In genomic region chr18:78623142-78623541, GRCh38 we compare ENCODE assay signal across 16 cellular contexts.
A peak's percentile ranks its signal among the peaks of the same experiment; 100 is the strongest.
DNase-seq lines count a peak whose midpoint lies in the region; ATAC-seq and TF ChIP-seq lines count a peak whose summit lies in the region.
"Had no signal": no experiment of that assay in that cellular context is flagged by ENCODE, and none has a peak within 500 bp of the region (broad histone marks: within the 10 kb centered on the region; RNA-seq: fewer than 3 reads in every experiment).

No MANE protein-coding gene starts in this region.

- H3K27me3 ChIP-seq in BLaER1 (no peaks in the 10 kb centered on the region), lung (ENCODE audit: control insufficient read depth, insufficient read depth) (no peaks in the 10 kb centered on the region), endodermal cell (ENCODE audit: control insufficient read depth, insufficient read depth, low read length, poor library complexity, severe bottlenecking) (no peaks in the 10 kb centered on the region)

- peaks cover 14% of the 10 kb centered on the region for H3K27me3 Mint-ChIP-seq in stimulated activated memory B cell treated with anti-CD40 and anti-IgM and Interleukin-4, amounts not matched to agents 10 μg/mL and 1 μg/mL and 100 μg/mL, for 72 hours
- H3K27me3 Mint-ChIP-seq in endodermal cell (ENCODE audit: insufficient read depth): peaks cover 4% of the 10 kb centered on the region

- no peak overlapping the region for H3K4me3 ChIP-seq in BLaER1
- no peak overlapping the region for H3K4me3 ChIP-seq in lung
- no peak overlapping the region for H3K4me3 ChIP-seq in endodermal cell (ENCODE audit: low read length)
- H3K4me3 ChIP-seq: GM12878, GM23338 had no signal

- no peaks in the 10 kb centered on the region for H4K20me1 ChIP-seq in BLaER1

- TF ChIP-seq CTCF in lung (IDR thresholded peaks at IDR 0.05; ENCODE audit: control extremely low read depth, extremely low read depth) (no peak), endodermal cell (conservative IDR thresholded peaks at IDR 0.05) (no peak)

- no peak for ATAC-seq in lung (ENCODE audit: insufficient read depth, low FRiP score)
- ATAC-seq in stimulated activated memory B cell treated with anti-CD40 and anti-IgM and Interleukin-4, amounts not matched to agents 10 μg/mL and 1 μg/mL and 100 μg/mL, for 72 hours: peak; percentile 50
- ATAC-seq: GM12878, GM23338 had no signal

- H3K9me3 ChIP-seq in BLaER1 (no peaks in the 10 kb centered on the region), lung (ENCODE audit: control insufficient read depth in 2 of 2, insufficient read depth in 1 of 2, low read length in 1 of 2) (peaks cover 0 to 8% of the 10 kb centered on the region in 2 donors), endodermal cell (ENCODE audit: control insufficient read depth, low read length) (no peaks in the 10 kb centered on the region)

- no peak overlapping the region for H3K4me3 Mint-ChIP-seq in stimulated activated memory B cell treated with anti-CD40 and anti-IgM and Interleukin-4, amounts not matched to agents 10 μg/mL and 1 μg/mL and 100 μg/mL, for 72 hours
- no peak overlapping the region for H3K4me3 Mint-ChIP-seq in endodermal cell
- H3K4me3 Mint-ChIP-seq: CD4-positive, alpha-beta T cell; GM23338 had no signal

- H3K27ac Mint-ChIP-seq in stimulated activated memory B cell treated with anti-CD40 and anti-IgM and Interleukin-4, amounts not matched to agents 10 μg/mL and 1 μg/mL and 100 μg/mL, for 72 hours: no peak overlapping the region
- H3K27ac Mint-ChIP-seq in endodermal cell: no peak overlapping the region
- H3K27ac Mint-ChIP-seq: CD4-positive, alpha-beta T cell; GM23338 had no signal

- H3K4me2 ChIP-seq in BLaER1: peak overlapping the region; percentile 91
- H3K4me2 ChIP-seq: GM23338 had no signal

- H3K36me3 ChIP-seq in BLaER1 (no peaks in the 10 kb centered on the region), lung (ENCODE audit: control insufficient read depth in 2 of 2, insufficient read depth in 2 of 2, low read length in 2 of 2) (no peaks in the 10 kb centered on the region), endodermal cell (ENCODE audit: control insufficient read depth, insufficient read depth, low read length) (no peaks in the 10 kb centered on the region)

- no peaks in the 10 kb centered on the region for H3K36me3 Mint-ChIP-seq in stimulated activated memory B cell treated with anti-CD40 and anti-IgM and Interleukin-4, amounts not matched to agents 10 μg/mL and 1 μg/mL and 100 μg/mL, for 72 hours
- no peaks in the 10 kb centered on the region for H3K36me3 Mint-ChIP-seq in endodermal cell (ENCODE audit: low read depth)

- H3K27ac ChIP-seq in BLaER1: no peak overlapping the region
- no peak overlapping the region for H3K27ac ChIP-seq in lung (ENCODE audit: low read depth in 1 of 2, low read length in 1 of 2)
- no peak overlapping the region for H3K27ac ChIP-seq in endodermal cell (ENCODE audit: low read depth, low read length)

- 59 to 76% methylated on average over 5 of the region's 5 CpGs for WGBS in lung, 2 donors
- 91 to 94% methylated on average over 5 of the region's 5 CpGs for WGBS in endodermal cell (ENCODE audit: insufficient coverage in 1 of 2, insufficient read length in 1 of 2), 2 experiments

- H3K9ac ChIP-seq in BLaER1 (no peak overlapping the region), endodermal cell (ENCODE audit: extremely low read depth, low read length, poor library complexity, severe bottlenecking) (no peak overlapping the region)

- DNase-seq in RPMI8226: peak; percentile 79
- peak; percentile 77 for DNase-seq in lung (ENCODE audit: low spot score)
- no peak for DNase-seq in pons (ENCODE audit: low spot score)
- DNase-seq in NCI-H526 (lab: John Stamatoyannopoulos, UW): no peak
- no peak for DNase-seq in endodermal cell
- DNase-seq: 8988T; AML-193; C1 segment of cervical spinal cord; Calu3; CD4-positive, alpha-beta T cell; DMS79; H7 had no signal

- H3K4me1 ChIP-seq in BLaER1 (peaks cover 67% of the 10 kb centered on the region), lung (ENCODE audit: control insufficient read depth in 2 of 2, insufficient read depth in 2 of 2, low read length in 2 of 2) (no peaks in the 10 kb centered on the region), endodermal cell (ENCODE audit: control insufficient read depth, insufficient read depth, low read length) (no peaks in the 10 kb centered on the region)

- H3K4me1 Mint-ChIP-seq in stimulated activated memory B cell treated with anti-CD40 and anti-IgM and Interleukin-4, amounts not matched to agents 10 μg/mL and 1 μg/mL and 100 μg/mL, for 72 hours: peaks cover 19% of the 10 kb centered on the region
- peaks cover 10% of the 10 kb centered on the region for H3K4me1 Mint-ChIP-seq in endodermal cell
- H3K4me1 Mint-ChIP-seq: GM23338 had no signal

- no peaks in the 10 kb centered on the region for H3K9me3 Mint-ChIP-seq in stimulated activated memory B cell treated with anti-CD40 and anti-IgM and Interleukin-4, amounts not matched to agents 10 μg/mL and 1 μg/mL and 100 μg/mL, for 72 hours
- H3K9me3 Mint-ChIP-seq in endodermal cell: no peaks in the 10 kb centered on the region
- H3K9me3 Mint-ChIP-seq: CD4-positive, alpha-beta T cell had no signal

Comparison
In these comparisons a context has a peak if more than half of its experiments do, and no peak if none do; other contexts are left out.
1. DNase-seq: peak in RPMI8226 (single experiment) and lung (single experiment); none in pons (single experiment), NCI-H526 (0 of 2) and endodermal cell (single experiment).